ENCODE assay signal across 1 cellular context in genomic region chr17:50735287-50735686, GRCh38.
TF ChIP-seq lines count a peak whose summit lies in the region.

No MANE protein-coding gene starts in this region.

TF ChIP-seq in endothelial cell of umbilical vein, 7 proteins besides CTCF, POLR2A, EP300 and RAD21:
- TF ChIP-seq FOS (IDR thresholded peaks at IDR 0.05; ENCODE audit: borderline replicate concordance, insufficient read depth, low read length): no peak
